ENCODE assay signal across 11 cellular contexts in genomic region chrX:139766545-139766983, GRCh38. TPM values are rescaled to one million over a fixed set of nuclear protein-coding genes. Genes with fewer than 3 reads are reported as not detected.
DNase-seq lines count a peak whose midpoint lies in the region; ATAC-seq and TF ChIP-seq lines count a peak whose summit lies in the region.
"Had no signal": no experiment of that assay in that cellular context is flagged by ENCODE, and none has a peak within 500 bp of the region (broad histone marks: within the 10 kb centered on the region; RNA-seq: fewer than 3 reads in every experiment).

No MANE protein-coding gene starts in this region.

- intact Hi-C loops in activated naive CD4-positive, alpha-beta T cell treated with anti-CD3 and anti-CD28 coated beads for 36 hours (cut with micrococcal nuclease): loop anchor here (1.0 kb wide), 1 partner anchor 167 kb away; the partner anchor contains the start of gene ATP11C
- intact Hi-C loops in right cardiac atrium (cut with DNase I): no loop called here

- no peaks in the 10 kb centered on the region for H3K4me1 Mint-ChIP-seq in activated naive CD4-positive, alpha-beta T cell treated with anti-CD3 and anti-CD28 coated beads for 36 hours (ENCODE audit: low read depth)

- DNase-seq in GM12865 (ENCODE audit: low read depth) (peak; percentile 60), right cardiac atrium (no peak), COLO829 (ENCODE audit: low spot score) (no peak), SIG-M5 (lab: John Stamatoyannopoulos, UW) (no peak), WERI-Rb-1 (no peak)
- DNase-seq in activated naive CD4-positive, alpha-beta T cell treated with anti-CD3 and anti-CD28 coated beads for 36 hours: peak; percentile 43
- DNase-seq: DMS153 had no signal

- H3K4me3 Mint-ChIP-seq in activated naive CD4-positive, alpha-beta T cell treated with anti-CD3 and anti-CD28 coated beads for 36 hours: no peak overlapping the region

- CTCF ChIA-PET in activated naive CD4-positive, alpha-beta T cell treated with anti-CD3 and anti-CD28 coated beads for 36 hours (lab: Charles Lee): no interaction called here

- H3K27ac Mint-ChIP-seq in activated naive CD4-positive, alpha-beta T cell treated with anti-CD3 and anti-CD28 coated beads for 36 hours: no peak overlapping the region

- TF ChIP-seq CTCF in GM12865 (IDR thresholded peaks at IDR 0.05; ENCODE audit: insufficient read depth, low read depth, low read length, missing control alignments) (no peak), WERI-Rb-1 (IDR thresholded peaks at IDR 0.05; ENCODE audit: low read depth, low read length) (no peak)

- H3K27me3 ChIP-seq in right cardiac atrium (ENCODE audit: control insufficient read depth, insufficient read depth) (no peaks in the 10 kb centered on the region), WERI-Rb-1 (ENCODE audit: insufficient read depth, low read depth, severe bottlenecking) (peaks cover 3% of the 10 kb centered on the region)
- H3K27me3 ChIP-seq: cardiac muscle cell had no signal

- H3K27me3 Mint-ChIP-seq in activated naive CD4-positive, alpha-beta T cell treated with anti-CD3 and anti-CD28 coated beads for 36 hours (ENCODE audit: low read depth): no peaks in the 10 kb centered on the region

- H3K4me3 ChIP-seq in GM12865 (ENCODE audit: low read depth, low read length): no peak overlapping the region
- H3K4me3 ChIP-seq in right cardiac atrium (ENCODE audit: low read length): no peak overlapping the region
- H3K4me3 ChIP-seq in WERI-Rb-1 (ENCODE audit: low read depth, low read length): no peak overlapping the region
- H3K4me3 ChIP-seq: cardiac muscle cell had no signal

- H3K27ac ChIP-seq in right cardiac atrium (ENCODE audit: low read length) (no peak overlapping the region), WERI-Rb-1 (no peak overlapping the region)
- H3K27ac ChIP-seq: cardiac muscle cell had no signal

- peaks cover 14% of the 10 kb centered on the region for H3K36me3 Mint-ChIP-seq in activated naive CD4-positive, alpha-beta T cell treated with anti-CD3 and anti-CD28 coated beads for 36 hours (ENCODE audit: low read depth)

- H3K9me3 Mint-ChIP-seq in activated naive CD4-positive, alpha-beta T cell treated with anti-CD3 and anti-CD28 coated beads for 36 hours: no peaks in the 10 kb centered on the region

- WGBS in right cardiac atrium: 82% methylated on average over 5 of the region's 5 CpGs

- H3K36me3 ChIP-seq in WERI-Rb-1: no peaks in the 10 kb centered on the region
- H3K36me3 ChIP-seq: cardiac muscle cell had no signal

- H3K9me3 ChIP-seq in right cardiac atrium (ENCODE audit: control insufficient read depth, low read length) (no peaks in the 10 kb centered on the region), WERI-Rb-1 (ENCODE audit: severe bottlenecking) (no peaks in the 10 kb centered on the region)

- ATAC-seq in GM21423 (IDR thresholded peaks at IDR 0.05; ENCODE audit: unreplicated experiment) (peak; percentile 78), HG03442 (IDR thresholded peaks at IDR 0.05; ENCODE audit: unreplicated experiment) (peak; percentile 71), right cardiac atrium (no peak)

- no peaks in the 10 kb centered on the region for H3K4me1 ChIP-seq in right cardiac atrium (ENCODE audit: control insufficient read depth, insufficient read depth, low read length)

RNA-seq across cellular contexts. Expression of gene MCF2, which starts 58.6 kb away (rescaled TPM):
- total RNA-seq in activated naive CD4-positive, alpha-beta T cell treated with anti-CD3 and anti-CD28 coated beads for 36 hours: under 1 TPM; 0.07 to 0.10 TPM
- total RNA-seq in right cardiac atrium: under 1 TPM in 3 of 4 donors, not detected in 1; 0.11 to 0.44 (median 0.37) TPM
- polyA plus RNA-seq in right cardiac atrium: 0.14 TPM
- total RNA-seq: osteocyte had no signal
- polyA plus RNA-seq: cardiac muscle cell had no signal

Comparison
In these comparisons a context has a peak if more than half of its experiments do, and no peak if none do; other contexts are left out.
1. DNase-seq: peak in GM12865 (single experiment) and activated naive CD4-positive, alpha-beta T cell treated with anti-CD3 and anti-CD28 coated beads for 36 hours (single experiment); none in right cardiac atrium (0 of 3), COLO829 (single experiment), SIG-M5 (single experiment) and WERI-Rb-1 (single experiment).
2. ATAC-seq: peak in GM21423 (single experiment) and HG03442 (single experiment); none in right cardiac atrium (0 of 2).